Comparison of ENCODE assay signal across 9 cellular contexts in genomic region chr11:119169272-119169719, GRCh38. TPM values are rescaled to one million over a fixed set of nuclear protein-coding genes. Genes with fewer than 3 reads are reported as not detected.
DNase-seq lines count a peak whose midpoint lies in the region; ATAC-seq and TF ChIP-seq lines count a peak whose summit lies in the region.
"Had no signal": no experiment of that assay in that cellular context is flagged by ENCODE, and none has a peak within 500 bp of the region (broad histone marks: within the 10 kb centered on the region; RNA-seq: fewer than 3 reads in every experiment).

No MANE protein-coding gene starts in this region.

- no peak for ATAC-seq in GM21360 (IDR thresholded peaks at IDR 0.05; ENCODE audit: unreplicated experiment)

- no peaks in the 10 kb centered on the region for H3K9me3 ChIP-seq in Peyer's patch

- peak; percentile 34 for DNase-seq in GDM1 (lab: John Stamatoyannopoulos, UW)
- peak; percentile 49 for DNase-seq in HEK293T (ENCODE audit: extremely low spot score)
- no peak for DNase-seq in Peyer's patch
- peak in 6 of 61 donors; percentile 12 to 48 (median 37) for DNase-seq in caudate nucleus (lab: John Stamatoyannopoulos, UW)
- DNase-seq in kidney tubule cell (ENCODE audit: low spot score): peak; percentile 89
- DNase-seq in stimulated activated CD4-positive, alpha-beta T cell treated with anti-CD3 and anti-CD28 coated beads, Interleukin-2, amount 100 ng/mL, for 24 hours: peak; percentile 49 to 52
- DNase-seq in SHP77 (lab: John Stamatoyannopoulos, UW): no peak

- TF ChIP-seq CTCF in Peyer's patch (IDR thresholded peaks at IDR 0.05): no peak

- H3K27me3 ChIP-seq in Peyer's patch: no peaks in the 10 kb centered on the region

- H3K4me3 ChIP-seq in Peyer's patch: peak overlapping the region; percentile 73 to 96 (median 84)

- no peaks in the 10 kb centered on the region for H3K36me3 ChIP-seq in Peyer's patch

- H3K4me1 ChIP-seq in Peyer's patch: no peaks in the 10 kb centered on the region

- peak overlapping the region; percentile 82 to 93 (median 90) for H3K27ac ChIP-seq in Peyer's patch
- peak overlapping the region; percentile 83 for H3K27ac ChIP-seq in caudate nucleus (ENCODE audit: low read depth, low read length)

- CTCF ChIA-PET in HEK293T (lab: Yijun Ruan, JAX): interaction anchor here (0.6 to 1.7 kb wide), 7 partner anchors 11 to 138 kb away, joined by 3 to 14 read pairs (median 3); partner anchors contain the start of gene C2CD2L

- no peak for TF ChIP-seq POLR2A in Peyer's patch (IDR thresholded peaks at IDR 0.05)

- POLR2A ChIA-PET in HEK293T (lab: Yijun Ruan, JAX): interaction anchor here (0.5 to 1.8 kb wide), 15 partner anchors 9 to 74 kb away, joined by 3 to 10 read pairs (median 3); partner anchors contain the start of genes ABCG4, C2CD2L and CBL

TF ChIP-seq in HEK293T, 16 proteins besides CTCF, POLR2A, EP300 and RAD21:
- TF ChIP-seq FOXM1 (IDR thresholded peaks at IDR 0.05; ENCODE audit: borderline replicate concordance) (no peak), BHLHE40 (IDR thresholded peaks at IDR 0.05; ENCODE audit: borderline replicate concordance) (no peak), ARNT (IDR thresholded peaks at IDR 0.05) (no peak), LEF1 (IDR thresholded peaks at IDR 0.05; ENCODE audit: borderline replicate concordance) (no peak), SP1 (IDR thresholded peaks at IDR 0.05) (no peak), L3MBTL2 (conservative IDR thresholded peaks at IDR 0.05) (no peak), FOXA1 (IDR thresholded peaks at IDR 0.05) (no peak)

RNA-seq across cellular contexts. Expression of gene NLRX1, which starts 0.8 kb away (rescaled TPM):
- 10 to 100 TPM in 3 of 4 donors, 1 to 10 TPM in 1; 8.3 to 28.6 (median 21.3) TPM for total RNA-seq in Peyer's patch

RNA-seq across cellular contexts. Expression of gene NHERF4, which starts 16.0 kb away (rescaled TPM):
- 100 to 1,000 TPM in 3 of 4 donors, 10 to 100 TPM in 1; 31.4 to 222 (median 173) TPM for total RNA-seq in Peyer's patch
- total RNA-seq: activated CD8-positive, alpha-beta memory T cell treated with anti-CD3 and anti-CD28 coated beads for 36 hours had no signal

RNA-seq across cellular contexts. Expression of gene ABCG4, which starts 20.4 kb away (rescaled TPM):
- not detected for total RNA-seq in Peyer's patch

RNA-seq across cellular contexts. Expression of gene CBL, which starts 36.8 kb away (rescaled TPM):
- total RNA-seq in Peyer's patch: 10 to 100 TPM; 11.1 to 20.6 (median 15.9) TPM

RNA-seq across cellular contexts. Expression of gene HINFP, which starts 47.9 kb away (rescaled TPM):
- total RNA-seq in Peyer's patch: 10 to 100 TPM; 28.1 to 67.9 (median 49.0) TPM

Comparison
In these comparisons a context has a peak if more than half of its experiments do, and no peak if none do; other contexts are left out.
1. DNase-seq: peak in GDM1 (single experiment), HEK293T (single experiment), kidney tubule cell (single experiment) and stimulated activated CD4-positive, alpha-beta T cell treated with anti-CD3 and anti-CD28 coated beads, Interleukin-2, amount 100 ng/mL, for 24 hours (2 of 2); none in Peyer's patch (0 of 3) and SHP77 (0 of 2).